ENCODE assay signal across 1 cellular context in genomic region chr9:91060520-91061343, GRCh38.
TF ChIP-seq lines count a peak whose summit lies in the region.

No MANE protein-coding gene starts in this region.

TF ChIP-seq in HEK293, 187 proteins besides CTCF, POLR2A, EP300 and RAD21 (continued from another document and continues in another):
- no peak for TF ChIP-seq ZNF18 (tag by site-specific recombination; IDR thresholded peaks at IDR 0.05)
- TF ChIP-seq ZNF292 (tag by site-specific recombination; IDR thresholded peaks at IDR 0.05; ENCODE audit: borderline replicate concordance, low read depth), result no peak
- TF ChIP-seq ZSCAN16 (tag by site-specific recombination; IDR thresholded peaks at IDR 0.05), result no peak
- TF ChIP-seq ZNF621 (tag by site-specific recombination; IDR thresholded peaks at IDR 0.05), result no peak
- no peak for TF ChIP-seq GLIS2 (tag by site-specific recombination; IDR thresholded peaks at IDR 0.05)
- TF ChIP-seq SP2 (tag by site-specific recombination; IDR thresholded peaks at IDR 0.05), result no peak
- TF ChIP-seq ZNF169 (tag by site-specific recombination; IDR thresholded peaks at IDR 0.05), result no peak
- TF ChIP-seq ZNF785 (tag by site-specific recombination; IDR thresholded peaks at IDR 0.05), result no peak
- no peak for TF ChIP-seq HOXC10 (CRISPR knock-in tag; IDR thresholded peaks at IDR 0.05)
- TF ChIP-seq ZSCAN30 (tag by site-specific recombination; IDR thresholded peaks at IDR 0.05), result no peak
- TF ChIP-seq GLIS1 (tag by site-specific recombination; IDR thresholded peaks at IDR 0.05), result peak; percentile 84
- TF ChIP-seq ZFP37 (tag by site-specific recombination; IDR thresholded peaks at IDR 0.05), result no peak
- TF ChIP-seq ZNF280C (tag by site-specific recombination; IDR thresholded peaks at IDR 0.05), result no peak
- TF ChIP-seq ZNF830 (tag by site-specific recombination; IDR thresholded peaks at IDR 0.05; ENCODE audit: low read depth), result no peak
- no peak for TF ChIP-seq ZNF274 (IDR thresholded peaks at IDR 0.05; ENCODE audit: low read length)
- TF ChIP-seq ZNF274 (tag by site-specific recombination; IDR thresholded peaks at IDR 0.05; ENCODE audit: borderline replicate concordance), result no peak
- no peak for TF ChIP-seq ZNF23 (tag by site-specific recombination; IDR thresholded peaks at IDR 0.05; ENCODE audit: borderline replicate concordance)
- TF ChIP-seq ZNF626 (tag by site-specific recombination; IDR thresholded peaks at IDR 0.05), result no peak
- no peak for TF ChIP-seq ZNF777 (tag by site-specific recombination; IDR thresholded peaks at IDR 0.05; ENCODE audit: borderline replicate concordance)
- no peak for TF ChIP-seq ZNF354C (tag by site-specific recombination; IDR thresholded peaks at IDR 0.05; ENCODE audit: borderline replicate concordance, low read depth)
- no peak for TF ChIP-seq ZNF544 (tag by site-specific recombination; IDR thresholded peaks at IDR 0.05)
- TF ChIP-seq PRDM10 (tag by site-specific recombination; IDR thresholded peaks at IDR 0.05), result peak; percentile 49
- no peak for TF ChIP-seq KLF16 (tag by site-specific recombination; IDR thresholded peaks at IDR 0.05)
- no peak for TF ChIP-seq ZNF639 (tag by site-specific recombination; IDR thresholded peaks at IDR 0.05)
- TF ChIP-seq HOXA7 (CRISPR knock-in tag; IDR thresholded peaks at IDR 0.05; ENCODE audit: borderline replicate concordance), result no peak
- TF ChIP-seq ZNF24 (tag by site-specific recombination; IDR thresholded peaks at IDR 0.05), result 0 out of 2 replicates have a peak, but pooled peaks have one; percentile 28
- no peak for TF ChIP-seq ZSCAN23 (tag by site-specific recombination; IDR thresholded peaks at IDR 0.05)
- TF ChIP-seq ZNF776 (tag by site-specific recombination; IDR thresholded peaks at IDR 0.05; ENCODE audit: borderline replicate concordance), result no peak
- TF ChIP-seq ZBTB8A (tag by site-specific recombination; IDR thresholded peaks at IDR 0.05), result no peak
- TF ChIP-seq ZNF658 (tag by site-specific recombination; IDR thresholded peaks at IDR 0.05), result no peak
- no peak for TF ChIP-seq ZNF404 (tag by site-specific recombination; IDR thresholded peaks at IDR 0.05)
- no peak for TF ChIP-seq ZNF624 (tag by site-specific recombination; IDR thresholded peaks at IDR 0.05)
- no peak for TF ChIP-seq ZXDB (tag by site-specific recombination; IDR thresholded peaks at IDR 0.05)
- TF ChIP-seq ZNF175 (tag by site-specific recombination; IDR thresholded peaks at IDR 0.05), result no peak
- TF ChIP-seq ZFP3 (tag by site-specific recombination; IDR thresholded peaks at IDR 0.05; ENCODE audit: low read depth), result no peak
- TF ChIP-seq ZNF76 (tag by site-specific recombination; IDR thresholded peaks at IDR 0.05; ENCODE audit: borderline replicate concordance, low read depth), result no peak
- TF ChIP-seq ZEB2 (tag by site-specific recombination; IDR thresholded peaks at IDR 0.05), result 0 out of 2 replicates have a peak, but pooled peaks have one; percentile 47
- TF ChIP-seq HOXD13 (CRISPR knock-in tag; IDR thresholded peaks at IDR 0.05; ENCODE audit: borderline replicate concordance), result no peak
- TF ChIP-seq HIC1 (tag by site-specific recombination; IDR thresholded peaks at IDR 0.05), result no peak
- no peak for TF ChIP-seq ZNF239 (tag by site-specific recombination; IDR thresholded peaks at IDR 0.05)
- 0 out of 2 replicates have a peak, but pooled peaks have one; percentile 29 for TF ChIP-seq INSM2 (tag by site-specific recombination; IDR thresholded peaks at IDR 0.05)
- no peak for TF ChIP-seq ZNF146 (tag by site-specific recombination; IDR thresholded peaks at IDR 0.05)
- peak; percentile 58 for TF ChIP-seq ZNF366 (tag by site-specific recombination; conservative IDR thresholded peaks at IDR 0.05)
- no peak for TF ChIP-seq BCL6B (tag by site-specific recombination; IDR thresholded peaks at IDR 0.05)
- TF ChIP-seq IKZF3 (tag by site-specific recombination; IDR thresholded peaks at IDR 0.05), result 0 out of 2 replicates have a peak, but pooled peaks have one; percentile 38
- TF ChIP-seq ZNF132 (tag by site-specific recombination; IDR thresholded peaks at IDR 0.05; ENCODE audit: borderline replicate concordance), result no peak
- peak; percentile 85 for TF ChIP-seq SCRT2 (tag by site-specific recombination; IDR thresholded peaks at IDR 0.05)
- TF ChIP-seq BCL11A (tag by site-specific recombination; IDR thresholded peaks at IDR 0.05; ENCODE audit: low read depth), result 0 out of 2 replicates have a peak, but pooled peaks have one; percentile 39
- TF ChIP-seq ZNF223 (tag by site-specific recombination; IDR thresholded peaks at IDR 0.05), result no peak
- TF ChIP-seq ZNF433 (tag by site-specific recombination; IDR thresholded peaks at IDR 0.05; ENCODE audit: low read depth), result no peak
- TF ChIP-seq ZNF521 (tag by site-specific recombination; IDR thresholded peaks at IDR 0.05), result no peak
- no peak for TF ChIP-seq ZNF10 (tag by site-specific recombination; IDR thresholded peaks at IDR 0.05)
- no peak for TF ChIP-seq ZBTB44 (tag by site-specific recombination; IDR thresholded peaks at IDR 0.05)
- no peak for TF ChIP-seq ELK4 (IDR thresholded peaks at IDR 0.05; ENCODE audit: borderline replicate concordance, low read depth, low read length)
- TF ChIP-seq ZNF394 (tag by site-specific recombination; IDR thresholded peaks at IDR 0.05; ENCODE audit: borderline replicate concordance), result no peak
